ENCODE assay signal across 14 cellular contexts in the genomic region with DNA sequence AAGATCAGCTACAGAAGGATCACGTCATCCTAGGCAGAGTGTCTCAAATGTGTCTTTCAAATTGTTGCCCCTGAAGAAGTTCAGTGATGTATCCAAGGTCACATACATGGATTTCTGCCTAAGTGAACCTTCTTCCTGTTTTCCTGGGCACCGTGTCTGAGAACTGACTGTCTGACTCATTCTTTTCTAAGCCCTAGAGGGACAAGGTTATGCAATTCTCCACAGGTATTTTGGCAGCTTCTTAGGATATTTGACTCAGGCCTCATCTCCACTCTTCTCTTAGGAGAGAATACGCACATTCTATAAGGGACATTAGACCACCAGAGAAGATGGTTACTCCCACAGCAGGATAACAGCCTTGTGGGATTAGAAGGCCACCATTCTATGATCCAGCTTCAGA.
DNase-seq lines count a peak whose midpoint lies in the region; ATAC-seq and TF ChIP-seq lines count a peak whose summit lies in the region.
"Had no signal": no experiment of that assay in that cellular context is flagged by ENCODE, and none has a peak within 500 bp of the region (broad histone marks: within the 10 kb centered on the region; RNA-seq: fewer than 3 reads in every experiment).

No MANE protein-coding gene starts in this region.

- H3K27ac Mint-ChIP-seq in activated naive CD4-positive, alpha-beta T cell treated with anti-CD3 and anti-CD28 coated beads for 36 hours = no peak overlapping the region

- no peaks in the 10 kb centered on the region for H3K36me3 Mint-ChIP-seq in activated naive CD4-positive, alpha-beta T cell treated with anti-CD3 and anti-CD28 coated beads for 36 hours (ENCODE audit: low read depth)

- ATAC-seq in omental fat pad (ENCODE audit: low FRiP score) = peak; percentile 49
- ATAC-seq: GM12878 had no signal

- H3K4me3 ChIP-seq in effector memory CD4-positive, alpha-beta T cell (ENCODE audit: insufficient read depth, low read depth, low read length, poor library complexity, severe bottlenecking) = no peak overlapping the region
- H3K4me3 ChIP-seq: GM12878, lung, right atrium auricular region, thyroid gland had no signal

- H3K4me1 ChIP-seq in effector memory CD4-positive, alpha-beta T cell (ENCODE audit: control insufficient read depth, insufficient read depth, low read length, poor library complexity, severe bottlenecking) = no peaks in the 10 kb centered on the region
- H3K4me1 ChIP-seq: thyroid gland had no signal

- peaks cover 5% of the 10 kb centered on the region for H3K27me3 Mint-ChIP-seq in activated naive CD4-positive, alpha-beta T cell treated with anti-CD3 and anti-CD28 coated beads for 36 hours (ENCODE audit: low read depth)

- H3K4me3 Mint-ChIP-seq in activated naive CD4-positive, alpha-beta T cell treated with anti-CD3 and anti-CD28 coated beads for 36 hours = no peak overlapping the region

- intact Hi-C loops in activated naive CD4-positive, alpha-beta T cell treated with anti-CD3 and anti-CD28 coated beads for 36 hours (cut with micrococcal nuclease) = no loop called here

- H3K4me1 Mint-ChIP-seq in activated naive CD4-positive, alpha-beta T cell treated with anti-CD3 and anti-CD28 coated beads for 36 hours (ENCODE audit: low read depth) = no peaks in the 10 kb centered on the region

- H3K9me3 ChIP-seq in effector memory CD4-positive, alpha-beta T cell (ENCODE audit: control insufficient read depth, low read length) = no peaks in the 10 kb centered on the region
- H3K9me3 ChIP-seq: right atrium auricular region, thyroid gland had no signal

- CTCF ChIA-PET in RWPE1 (lab: Yijun Ruan, JAX) = interaction anchor here (0.7 to 1.2 kb wide), 2 partner anchors 391 to 398 kb away, joined by 3 to 5 read pairs; no protein-coding TSS in a partner anchor
- CTCF ChIA-PET in activated naive CD4-positive, alpha-beta T cell treated with anti-CD3 and anti-CD28 coated beads for 36 hours (lab: Charles Lee) = no interaction called here

- H3K27me3 ChIP-seq in effector memory CD4-positive, alpha-beta T cell (replicated peaks; ENCODE audit: control insufficient read depth, insufficient read depth, low read length, poor library complexity, severe bottlenecking) = no peaks in the 10 kb centered on the region
- H3K27me3 ChIP-seq: right atrium auricular region, thyroid gland had no signal

- POLR2A ChIA-PET in RWPE1 (lab: Yijun Ruan, JAX; ENCODE audit: low non-redundant PET) = no interaction called here

- H3K9me3 Mint-ChIP-seq in activated naive CD4-positive, alpha-beta T cell treated with anti-CD3 and anti-CD28 coated beads for 36 hours = no peaks in the 10 kb centered on the region

- DNase-seq in ELR (ENCODE audit: low read depth) (peak; percentile 93), RWPE1 (ENCODE audit: low spot score) (peak; percentile 87), epithelial cell of prostate (ENCODE audit: low read depth, low spot score) (peak; percentile 80), omental fat pad (ENCODE audit: low spot score) (no peak), retina (no peak), C1 segment of cervical spinal cord (lab: John Stamatoyannopoulos, UW) (no peak)
- DNase-seq in activated naive CD4-positive, alpha-beta T cell treated with anti-CD3 and anti-CD28 coated beads for 36 hours = no peak
- DNase-seq in effector memory CD4-positive, alpha-beta T cell = no peak
- DNase-seq: anterior cingulate cortex, thyroid gland had no signal

- no peak for TF ChIP-seq CTCF in RWPE1 (conservative IDR thresholded peaks at IDR 0.05; ENCODE audit: low read depth)
- TF ChIP-seq CTCF in omental fat pad (IDR thresholded peaks at IDR 0.05) = no peak

- H3K36me3 ChIP-seq in effector memory CD4-positive, alpha-beta T cell (ENCODE audit: control insufficient read depth, insufficient read depth, low read length) = no peaks in the 10 kb centered on the region
- H3K36me3 ChIP-seq: right atrium auricular region, thyroid gland had no signal

- H3K27ac ChIP-seq in RWPE1 = no peak overlapping the region
- H3K27ac ChIP-seq in epithelial cell of prostate = peak overlapping the region; percentile 95
- no peak overlapping the region for H3K27ac ChIP-seq in effector memory CD4-positive, alpha-beta T cell (ENCODE audit: insufficient read depth, low read length, poor library complexity, severe bottlenecking)
- H3K27ac ChIP-seq: HL-60, right atrium auricular region, thyroid gland had no signal

Comparison
In these comparisons a context has a peak if more than half of its experiments do, and no peak if none do; other contexts are left out.
1. DNase-seq: peak in ELR (single experiment), RWPE1 (single experiment) and epithelial cell of prostate (single experiment); none in omental fat pad (single experiment), activated naive CD4-positive, alpha-beta T cell treated with anti-CD3 and anti-CD28 coated beads for 36 hours (single experiment), retina (single experiment), effector memory CD4-positive, alpha-beta T cell (0 of 3) and C1 segment of cervical spinal cord (0 of 14).